ENCODE assay signal across 13 cellular contexts in genomic region chr16:60945225-60945624, GRCh38.
DNase-seq lines count a peak whose midpoint lies in the region; ATAC-seq and TF ChIP-seq lines count a peak whose summit lies in the region.
"Had no signal": no experiment of that assay in that cellular context is flagged by ENCODE, and none has a peak within 500 bp of the region (broad histone marks: within the 10 kb centered on the region; RNA-seq: fewer than 3 reads in every experiment).

No MANE protein-coding gene starts in this region.

- no peak for TF ChIP-seq CTCF in epithelial cell of esophagus (IDR thresholded peaks at IDR 0.05; ENCODE audit: insufficient read depth, low read depth, low read length, missing control alignments)
- TF ChIP-seq CTCF in retinal pigment epithelial cell (conservative IDR thresholded peaks at IDR 0.05; ENCODE audit: low read depth, low read length): no peak
- TF ChIP-seq CTCF in lower leg skin (IDR thresholded peaks at IDR 0.05): no peak

- no peak overlapping the region for H3K4me3 Mint-ChIP-seq in stimulated activated memory B cell treated with anti-CD40 and anti-IgM and Interleukin-4, amounts not matched to agents 10 μg/mL and 1 μg/mL and 100 μg/mL, for 72 hours
- H3K4me3 Mint-ChIP-seq: CD8-positive, alpha-beta T cell had no signal

- peak; percentile 15 for DNase-seq in DMS 273 (lab: John Stamatoyannopoulos, UW; ENCODE audit: unreplicated experiment)
- DNase-seq in DMS 273 treated with DMSO at 0.1 percent for 48 hours (lab: John Stamatoyannopoulos, UW): no peak
- peak; percentile 25 for DNase-seq in OCI-M1 (lab: John Stamatoyannopoulos, UW)
- peak; percentile 11 for DNase-seq in epithelial cell of esophagus (ENCODE audit: low read depth)
- DNase-seq in retinal pigment epithelial cell (ENCODE audit: low read depth): peak; percentile 8
- no peak for DNase-seq in lower leg skin (ENCODE audit: low spot score in 2 of 2)
- no peak for DNase-seq in activated naive CD4-positive, alpha-beta T cell treated with anti-CD3 and anti-CD28 coated beads, Interleukin-2, amount 50 U/mL, for 72 hours (ENCODE audit: low spot score in 2 of 2)
- DNase-seq: CD8-positive, alpha-beta T cell; hypothalamus; NCI-H2107 had no signal

- peaks cover 5% of the 10 kb centered on the region for H3K9me3 Mint-ChIP-seq in stimulated activated memory B cell treated with anti-CD40 and anti-IgM and Interleukin-4, amounts not matched to agents 10 μg/mL and 1 μg/mL and 100 μg/mL, for 72 hours
- H3K9me3 Mint-ChIP-seq in activated naive CD4-positive, alpha-beta T cell treated with anti-CD3 and anti-CD28 coated beads, Interleukin-2, amount 50 U/mL, for 72 hours: peaks cover 5 to 11% of the 10 kb centered on the region in 2 donors

- ATAC-seq in stimulated activated memory B cell treated with anti-CD40 and anti-IgM and Interleukin-4, amounts not matched to agents 10 μg/mL and 1 μg/mL and 100 μg/mL, for 72 hours: no peak
- no peak for ATAC-seq in activated naive CD4-positive, alpha-beta T cell treated with anti-CD3 and anti-CD28 coated beads, Interleukin-2, amount 50 U/mL, for 72 hours
- ATAC-seq: CD8-positive, alpha-beta T cell had no signal

- TF ChIP-seq POLR2A in lower leg skin (IDR thresholded peaks at IDR 0.05): no peak

- no peaks in the 10 kb centered on the region for H3K27me3 Mint-ChIP-seq in stimulated activated memory B cell treated with anti-CD40 and anti-IgM and Interleukin-4, amounts not matched to agents 10 μg/mL and 1 μg/mL and 100 μg/mL, for 72 hours

- no peaks in the 10 kb centered on the region for H3K36me3 Mint-ChIP-seq in stimulated activated memory B cell treated with anti-CD40 and anti-IgM and Interleukin-4, amounts not matched to agents 10 μg/mL and 1 μg/mL and 100 μg/mL, for 72 hours
- H3K36me3 Mint-ChIP-seq in activated naive CD4-positive, alpha-beta T cell treated with anti-CD3 and anti-CD28 coated beads, Interleukin-2, amount 50 U/mL, for 72 hours: peaks cover 0 to 6% of the 10 kb centered on the region in 2 donors
- H3K36me3 Mint-ChIP-seq: CD8-positive, alpha-beta T cell had no signal

- no peak overlapping the region for H3K4me3 ChIP-seq in epithelial cell of esophagus (ENCODE audit: low read length)
- no peak overlapping the region for H3K4me3 ChIP-seq in retinal pigment epithelial cell (ENCODE audit: low read length)
- H3K4me3 ChIP-seq in lower leg skin (ENCODE audit: low read depth, poor library complexity, severe bottlenecking): no peak overlapping the region
- H3K4me3 ChIP-seq: adrenal gland, thoracic aorta had no signal

- intact Hi-C loops in lower leg skin (cut with DNase I; ENCODE audit: low total_unique reads): no loop called here

- H3K4me1 Mint-ChIP-seq in stimulated activated memory B cell treated with anti-CD40 and anti-IgM and Interleukin-4, amounts not matched to agents 10 μg/mL and 1 μg/mL and 100 μg/mL, for 72 hours: no peaks in the 10 kb centered on the region

- WGBS in lower leg skin, 2 donors: 2 to 6% methylated on average over 2 of the region's 2 CpGs

- H3K27ac Mint-ChIP-seq in stimulated activated memory B cell treated with anti-CD40 and anti-IgM and Interleukin-4, amounts not matched to agents 10 μg/mL and 1 μg/mL and 100 μg/mL, for 72 hours: no peak overlapping the region
- no peak overlapping the region for H3K27ac Mint-ChIP-seq in activated naive CD4-positive, alpha-beta T cell treated with anti-CD3 and anti-CD28 coated beads, Interleukin-2, amount 50 U/mL, for 72 hours
- H3K27ac Mint-ChIP-seq: CD8-positive, alpha-beta T cell had no signal

Comparison
In these comparisons a context has a peak if more than half of its experiments do, and no peak if none do; other contexts are left out.
1. DNase-seq: peak in DMS 273 (single experiment), OCI-M1 (single experiment), epithelial cell of esophagus (single experiment) and retinal pigment epithelial cell (single experiment); none in DMS 273 treated with DMSO at 0.1 percent for 48 hours (single experiment), lower leg skin (0 of 2) and activated naive CD4-positive, alpha-beta T cell treated with anti-CD3 and anti-CD28 coated beads, Interleukin-2, amount 50 U/mL, for 72 hours (0 of 2).